24 cellular contexts compared by ENCODE assay signal in genomic region chr1:10630661-10631120, GRCh38.
DNase-seq lines count a peak whose midpoint lies in the region; ATAC-seq and TF ChIP-seq lines count a peak whose summit lies in the region.
"Had no signal": no experiment of that assay in that cellular context is flagged by ENCODE, and none has a peak within 500 bp of the region (broad histone marks: within the 10 kb centered on the region; RNA-seq: fewer than 3 reads in every experiment).

No MANE protein-coding gene starts in this region.

- ATAC-seq in HG03095 (IDR thresholded peaks at IDR 0.05; ENCODE audit: unreplicated experiment) = no peak
- no peak for ATAC-seq in HG02588 (IDR thresholded peaks at IDR 0.05; ENCODE audit: unreplicated experiment)
- ATAC-seq: body of pancreas; naive thymus-derived CD4-positive, alpha-beta T cell; T-helper 17 cell had no signal

- intact Hi-C loops in posterior vena cava (cut with DNase I) = loop anchor here in 1 of 2 donors (5.0 kb wide), 1 partner anchor 98 kb away; no protein-coding TSS in a partner anchor

- H3K36me3 ChIP-seq in H7 (replicated peaks; ENCODE audit: control insufficient read depth, insufficient read depth, low read length) = no peaks in the 10 kb centered on the region; the same call in 1 of the 2 replicates
- H3K36me3 ChIP-seq: colonic mucosa, ovary, SJCRH30, vagina had no signal

- H3K27ac ChIP-seq in 22Rv1 (peak overlapping the region; percentile 100), coronary artery (peak overlapping the region; percentile 12 to 90)
- H3K27ac ChIP-seq: colonic mucosa, SJCRH30, suprapubic skin had no signal

- H3K4me3 ChIP-seq in H7 (ENCODE audit: insufficient read depth, low read depth, low read length) (no peak overlapping the region), coronary artery (no peak overlapping the region)
- H3K4me3 ChIP-seq: body of pancreas, colonic mucosa, ovary, SJCRH30, suprapubic skin, vagina had no signal

- H3K27me3 ChIP-seq in H7 (ENCODE audit: control insufficient read depth, insufficient read depth, low read length) = no peaks in the 10 kb centered on the region
- H3K27me3 ChIP-seq: body of pancreas, colonic mucosa, ovary, SJCRH30, suprapubic skin, vagina had no signal

- DNase-seq in H7 = peak; percentile 70
- DNase-seq in coronary artery (ENCODE audit: low spot score) = no peak
- DNase-seq in posterior vena cava (ENCODE audit: low spot score) = peak; percentile 68
- DNase-seq in NCI-H2029 (lab: John Stamatoyannopoulos, UW) = no peak
- no peak for DNase-seq in stimulated activated CD4-positive, alpha-beta T cell treated with anti-CD3 and anti-CD28 coated beads, Interleukin-4, amount 100 ng/mL, for 24 hours
- DNase-seq: activated CD4-positive, alpha-beta T cell treated with anti-CD3 and anti-CD28 coated beads, Interleukin-2, amount 50 U/mL, for 1 hour; colonic mucosa; DMS53; GF-D8; Kasumi-1; NCI-H1092; NCI-H187 treated with DMSO at 0.1 percent for 48 hours; NCI-H226; NCI-H774; SJCRH30 had no signal

- TF ChIP-seq CTCF in 22Rv1 (IDR thresholded peaks at IDR 0.05) (no peak), coronary artery (IDR thresholded peaks at IDR 0.05) (no peak)

Comparison
In these comparisons a context has a peak if more than half of its experiments do, and no peak if none do; other contexts are left out.
1. DNase-seq: peak in H7 (single experiment) and posterior vena cava (single experiment); none in coronary artery (single experiment), NCI-H2029 (single experiment) and stimulated activated CD4-positive, alpha-beta T cell treated with anti-CD3 and anti-CD28 coated beads, Interleukin-4, amount 100 ng/mL, for 24 hours (single experiment).